1 cellular context compared by ENCODE assay signal in the genomic region with DNA sequence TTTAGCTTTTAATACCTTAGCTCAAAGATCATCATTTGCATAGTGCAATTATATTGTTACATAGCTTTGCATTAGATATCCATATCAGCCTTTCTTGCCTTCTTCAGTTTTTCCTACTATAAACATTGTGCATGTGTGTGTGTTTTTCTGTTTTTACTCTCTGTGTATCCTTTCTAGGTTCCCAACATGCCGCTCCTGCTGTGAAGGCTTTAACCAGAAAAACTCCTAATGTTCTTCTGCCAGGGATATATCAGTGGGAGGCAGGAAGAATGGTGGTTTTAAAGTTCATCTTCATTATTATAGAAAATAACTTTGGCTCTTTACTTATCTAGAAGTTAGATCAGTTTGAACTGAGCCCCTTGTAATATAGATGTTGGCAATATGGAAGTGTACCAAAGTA.
TF ChIP-seq lines count a peak whose summit lies in the region.

No MANE protein-coding gene starts in this region.

TF ChIP-seq in A549, 52 proteins besides CTCF, POLR2A, EP300 and RAD21:
- TF ChIP-seq, protein P1, sequence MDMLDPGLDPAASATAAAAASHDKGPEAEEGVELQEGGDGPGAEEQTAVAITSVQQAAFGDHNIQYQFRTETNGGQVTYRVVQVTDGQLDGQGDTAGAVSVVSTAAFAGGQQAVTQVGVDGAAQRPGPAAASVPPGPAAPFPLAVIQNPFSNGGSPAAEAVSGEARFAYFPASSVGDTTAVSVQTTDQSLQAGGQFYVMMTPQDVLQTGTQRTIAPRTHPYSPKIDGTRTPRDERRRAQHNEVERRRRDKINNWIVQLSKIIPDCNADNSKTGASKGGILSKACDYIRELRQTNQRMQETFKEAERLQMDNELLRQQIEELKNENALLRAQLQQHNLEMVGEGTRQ (IDR thresholded peaks at IDR 0.05): no peak
